28 cellular contexts compared by ENCODE assay signal in genomic region chr10:45279702-45280101, GRCh38. TPM values are rescaled to one million over a fixed set of nuclear protein-coding genes. Genes with fewer than 3 reads are reported as not detected.
"Had no signal": no experiment of that assay in that cellular context is flagged by ENCODE, and none has a peak within 500 bp of the region (broad histone marks: within the 10 kb centered on the region; RNA-seq: fewer than 3 reads in every experiment).

No MANE protein-coding gene starts in this region.

- H3K27ac ChIP-seq: colonic mucosa, esophagus squamous epithelium, gastroesophageal sphincter, hepatocyte, parathyroid adenoma, prostate gland, right lobe of liver, spleen, thoracic aorta, transverse colon had no signal

- H3K4me2 ChIP-seq: hepatocyte had no signal

- H2AFZ ChIP-seq: hepatocyte, parathyroid adenoma had no signal

- H3K27ac Mint-ChIP-seq: naive thymus-derived CD8-positive, alpha-beta T cell; stimulated activated naive B cell treated with anti-CD40 and anti-IgM and Interleukin-4, amounts not matched to agents 10 μg/mL and 1 μg/mL and 100 μg/mL, for 72 hours; stimulated activated naive CD8-positive, alpha-beta T cell treated with anti-CD3 and anti-CD28 coated beads, Interleukin-15, amount 100 ng/mL, for 72 hours had no signal

- H3K4me1 Mint-ChIP-seq: naive thymus-derived CD8-positive, alpha-beta T cell; stimulated activated naive CD8-positive, alpha-beta T cell treated with anti-CD3 and anti-CD28 coated beads, Interleukin-15, amount 100 ng/mL, for 72 hours had no signal

- H3K4me3 ChIP-seq: colonic mucosa, esophagus squamous epithelium, gastroesophageal sphincter, hepatocyte, prostate gland, right lobe of liver, spleen, thoracic aorta, transverse colon had no signal

- H3K9me3 ChIP-seq: colonic mucosa, esophagus squamous epithelium, gastroesophageal sphincter, prostate gland, right lobe of liver, spleen, thoracic aorta, transverse colon had no signal

- H3K9ac ChIP-seq: parathyroid adenoma had no signal

- H3K36me3 ChIP-seq: colonic mucosa, esophagus squamous epithelium, gastroesophageal sphincter, prostate gland, right lobe of liver, spleen, thoracic aorta, transverse colon had no signal

- H3K4me1 ChIP-seq: colonic mucosa, esophagus squamous epithelium, gastroesophageal sphincter, parathyroid adenoma, prostate gland, right lobe of liver, spleen, transverse colon had no signal

- H3K79me2 ChIP-seq: hepatocyte, parathyroid adenoma had no signal

- H3K27me3 Mint-ChIP-seq: stimulated activated naive B cell treated with anti-CD40 and anti-IgM and Interleukin-4, amounts not matched to agents 10 μg/mL and 1 μg/mL and 100 μg/mL, for 72 hours; stimulated activated naive CD8-positive, alpha-beta T cell treated with anti-CD3 and anti-CD28 coated beads, Interleukin-15, amount 100 ng/mL, for 72 hours had no signal

- H3K4me3 Mint-ChIP-seq: naive thymus-derived CD8-positive, alpha-beta T cell; neural crest cell; stimulated activated naive B cell treated with anti-CD40 and anti-IgM and Interleukin-4, amounts not matched to agents 10 μg/mL and 1 μg/mL and 100 μg/mL, for 72 hours; stimulated activated naive CD8-positive, alpha-beta T cell treated with anti-CD3 and anti-CD28 coated beads, Interleukin-15, amount 100 ng/mL, for 72 hours had no signal

- H3K36me3 Mint-ChIP-seq: naive thymus-derived CD8-positive, alpha-beta T cell; stimulated activated naive B cell treated with anti-CD40 and anti-IgM and Interleukin-4, amounts not matched to agents 10 μg/mL and 1 μg/mL and 100 μg/mL, for 72 hours had no signal

- ATAC-seq: gastroesophageal sphincter; naive thymus-derived CD8-positive, alpha-beta T cell; stimulated activated naive B cell treated with anti-CD40 and anti-IgM and Interleukin-4, amounts not matched to agents 10 μg/mL and 1 μg/mL and 100 μg/mL, for 72 hours; stimulated activated naive CD8-positive, alpha-beta T cell treated with anti-CD3 and anti-CD28 coated beads, Interleukin-15, amount 100 ng/mL, for 72 hours had no signal

- H3K27me3 ChIP-seq: colonic mucosa, gastroesophageal sphincter, hepatocyte, right lobe of liver, spleen, transverse colon had no signal

- DNase-seq: colonic mucosa; dermis blood vessel endothelial cell; esophagus squamous epithelium; foreskin fibroblast; glutamatergic neuron; kidney; naive thymus-derived CD8-positive, alpha-beta T cell; occipital lobe; right lobe of liver; spleen; stimulated activated CD4-positive, alpha-beta T cell treated with anti-CD3 and anti-CD28 coated beads, Interleukin-15, amount 100 ng/mL, for 24 hours; stimulated activated CD4-positive, alpha-beta T cell treated with anti-CD3 and anti-CD28 coated beads, Interleukin-1b, Interleukin-23, amount 100 ng/mL, for 48 hours; stimulated activated CD4-positive, alpha-beta T cell treated with anti-CD3 and anti-CD28 coated beads, Interleukin-4, amount 100 ng/mL, for 24 hours; stimulated activated naive B cell treated with anti-CD40 and anti-IgM and Interleukin-4, amounts not matched to agents 10 μg/mL and 1 μg/mL and 100 μg/mL, for 72 hours; stimulated activated naive CD8-positive, alpha-beta T cell treated with anti-CD3 and anti-CD28 coated beads, Interleukin-15, amount 100 ng/mL, for 72 hours; substantia nigra; transverse colon had no signal

- H3K9me3 Mint-ChIP-seq: naive thymus-derived CD8-positive, alpha-beta T cell; stimulated activated naive B cell treated with anti-CD40 and anti-IgM and Interleukin-4, amounts not matched to agents 10 μg/mL and 1 μg/mL and 100 μg/mL, for 72 hours; stimulated activated naive CD8-positive, alpha-beta T cell treated with anti-CD3 and anti-CD28 coated beads, Interleukin-15, amount 100 ng/mL, for 72 hours had no signal

RNA-seq across cellular contexts. Expression of gene OR13A1, which starts 35.7 kb away (rescaled TPM):
- total RNA-seq: colonic mucosa, dermis blood vessel endothelial cell, epithelial cell of proximal tubule, gastroesophageal sphincter, kidney, left cardiac atrium, lung microvascular endothelial cell, occipital lobe, prostate gland, renal cortical epithelial cell, right lobe of liver had no signal
- polyA plus RNA-seq: hepatocyte, liver had no signal
